Comparison of ENCODE assay signal across 19 cellular contexts in genomic region chr6:34773906-34774305, GRCh38. TPM values are rescaled to one million over a fixed set of nuclear protein-coding genes. Genes with fewer than 3 reads are reported as not detected.
A peak's percentile ranks its signal among the peaks of the same experiment; 100 is the strongest.
DNase-seq lines count a peak whose midpoint lies in the region; ATAC-seq, FAIRE-seq and TF ChIP-seq lines count a peak whose summit lies in the region.
"Had no signal": no experiment of that assay in that cellular context is flagged by ENCODE, and none has a peak within 500 bp of the region (broad histone marks: within the 10 kb centered on the region; RNA-seq: fewer than 3 reads in every experiment).

No MANE protein-coding gene starts in this region.

- no peak overlapping the region for H3K4me3 ChIP-seq in A549
- no peak overlapping the region for H3K4me3 ChIP-seq in ovary
- H3K4me3 ChIP-seq: GM12878, Peyer's patch had no signal

- 91% methylated on average over 4 of the region's 4 CpGs for WGBS in A549 (ENCODE audit: missing lambda C conversion rate)
- 83 to 91% (median 87%) methylated on average over 4 of the region's 4 CpGs for WGBS in ovary, 3 donors

- TF ChIP-seq RAD21 in A549 (conservative IDR thresholded peaks at IDR 0.05 in 1 of 2, IDR thresholded peaks at IDR 0.05 in 1 of 2), result no peak

- intact Hi-C loops in ovary (cut with DNase I), result no loop called here

- H3K27ac Mint-ChIP-seq in activated T-cell treated with anti-CD3 and anti-CD28 coated beads, Interleukin-2, amount 50 U/mL, for 24 hours, result no peak overlapping the region
- H3K27ac Mint-ChIP-seq: CD4-positive, CD25-positive, alpha-beta regulatory T cell had no signal

- no peak overlapping the region for H3K4me3 Mint-ChIP-seq in activated T-cell treated with anti-CD3 and anti-CD28 coated beads, Interleukin-2, amount 50 U/mL, for 24 hours
- H3K4me3 Mint-ChIP-seq: CD4-positive, CD25-positive, alpha-beta regulatory T cell; H9 had no signal

- no peaks in the 10 kb centered on the region for H3K9me3 Mint-ChIP-seq in activated T-cell treated with anti-CD3 and anti-CD28 coated beads, Interleukin-2, amount 50 U/mL, for 24 hours
- H3K9me3 Mint-ChIP-seq: CD4-positive, CD25-positive, alpha-beta regulatory T cell; H9 had no signal

- H3K36me3 ChIP-seq in ovary, result no peaks in the 10 kb centered on the region

- no peaks in the 10 kb centered on the region for H3K27me3 Mint-ChIP-seq in activated T-cell treated with anti-CD3 and anti-CD28 coated beads, Interleukin-2, amount 50 U/mL, for 24 hours
- H3K27me3 Mint-ChIP-seq: CD4-positive, CD25-positive, alpha-beta regulatory T cell had no signal

- CTCF ChIA-PET in A549 (lab: Yijun Ruan, JAX), result interaction anchor here (1.0 to 2.2 kb wide), 2 partner anchors 18 to 366 kb away, joined by 3 to 6 read pairs; partner anchors contain the start of gene BLTP3A

- no peaks in the 10 kb centered on the region for H3K27me3 ChIP-seq in layer of hippocampus (ENCODE audit: control insufficient read depth, insufficient read depth, low read length)
- no peaks in the 10 kb centered on the region for H3K27me3 ChIP-seq in ovary
- H3K27me3 ChIP-seq: Peyer's patch had no signal

- no peak for FAIRE-seq in A549 (lab: Jason Lieb, UNC)
- FAIRE-seq: GM12878 had no signal

- H3K9me3 ChIP-seq in A549, result no peaks in the 10 kb centered on the region
- no peaks in the 10 kb centered on the region for H3K9me3 ChIP-seq in ovary
- H3K9me3 ChIP-seq: Peyer's patch had no signal

- no peak overlapping the region for H3K27ac ChIP-seq in A549
- peak overlapping the region; percentile 18 for H3K27ac ChIP-seq in layer of hippocampus (ENCODE audit: low read depth, low read length)
- no peak overlapping the region for H3K27ac ChIP-seq in ovary
- H3K27ac ChIP-seq: KMS-11 had no signal

- no peak for DNase-seq in A549 (ENCODE audit: low read depth in 1 of 2, low spot score in 1 of 2)
- DNase-seq in MV-4-11 (lab: John Stamatoyannopoulos, UW), result peak; percentile 30
- DNase-seq in pons (ENCODE audit: low spot score), result peak; percentile 52
- no peak for DNase-seq in SIG-M5 (lab: John Stamatoyannopoulos, UW)
- DNase-seq in activated T-cell treated with anti-CD3 and anti-CD28 coated beads, Interleukin-2, amount 50 U/mL, for 24 hours, result no peak
- no peak for DNase-seq in ovary
- no peak for DNase-seq in GM10266 (ENCODE audit: extremely low spot score)
- DNase-seq: CD4-positive, CD25-positive, alpha-beta regulatory T cell; DMS79; H9; NCI-H1048; NCI-H1417 treated with DMSO at 0.1 percent for 48 hours; NCI-H187; NCI-H446; NCI-H526; Peyer's patch had no signal

- POLR2A ChIA-PET in A549 (lab: Yijun Ruan, JAX), result no interaction called here

- H3K4me1 Mint-ChIP-seq in activated T-cell treated with anti-CD3 and anti-CD28 coated beads, Interleukin-2, amount 50 U/mL, for 24 hours (ENCODE audit: low read depth), result peaks cover 22% of the 10 kb centered on the region
- H3K4me1 Mint-ChIP-seq: H9 had no signal

- TF ChIP-seq CTCF in A549 (IDR thresholded peaks at IDR 0.05) (no peak), ovary (IDR thresholded peaks at IDR 0.05) (no peak), GM10266 (IDR thresholded peaks at IDR 0.05; ENCODE audit: control insufficient read depth, insufficient read depth, low read depth, missing control alignments) (no peak)

- H3K36me3 Mint-ChIP-seq in activated T-cell treated with anti-CD3 and anti-CD28 coated beads, Interleukin-2, amount 50 U/mL, for 24 hours (ENCODE audit: low read depth), result peaks cover 84% of the 10 kb centered on the region

- TF ChIP-seq POLR2A in A549 (IDR thresholded peaks at IDR 0.05; ENCODE audit: low read length) (no peak), ovary (IDR thresholded peaks at IDR 0.05) (no peak)

- H3K4me2 ChIP-seq in A549, result no peak overlapping the region
- H3K4me2 ChIP-seq: KMS-11 had no signal

- no peak for ATAC-seq in A549
- ATAC-seq: GM12878 had no signal

- no peaks in the 10 kb centered on the region for H3K4me1 ChIP-seq in A549
- H3K4me1 ChIP-seq in ovary (ENCODE audit: insufficient read depth), result no peaks in the 10 kb centered on the region
- H3K4me1 ChIP-seq: Peyer's patch had no signal

- TF ChIP-seq EP300 in A549 (IDR thresholded peaks at IDR 0.05) (no peak), ovary (IDR thresholded peaks at IDR 0.05) (no peak)

TF ChIP-seq in A549, 52 proteins besides CTCF, POLR2A, EP300 and RAD21:
- TF ChIP-seq MAFK (IDR thresholded peaks at IDR 0.05; ENCODE audit: partially characterized antibody) (peak; percentile 35), PHF8 (IDR thresholded peaks at IDR 0.05; ENCODE audit: borderline replicate concordance, low read depth) (no peak)

RNA-seq across cellular contexts. Expression of gene SNRPC, which starts 16.6 kb away (rescaled TPM):
- 200 and 204 TPM in 2 replicates for polyA plus RNA-seq in A549 (2011; rRNA removed)
- polyA plus RNA-seq in A549 (2012; cell fraction: cytosol; rRNA removed), result 289 and 297 TPM in 2 replicates
- polyA plus RNA-seq in A549 (2012; cell fraction: nucleus; rRNA removed), result 233 and 305 TPM in 2 replicates
- polyA plus RNA-seq in A549 (2017; fragmentation: RNase III; extraction: RNeasy Plus Mini Kit Qiagen cat#74134 plus additional on column Dnase treatment), result 199 to 218 TPM (median 201 TPM) in 3 replicates
- 30.9 and 47.6 TPM in 2 replicates for polyA minus RNA-seq in A549 (2011; rRNA and poly(A)+ RNA removed)
- 10 to 100 TPM; 46.6 to 93.2 (median 57.1) TPM for total RNA-seq in ovary
- 10 to 100 TPM; 79.5 to 94.3 TPM for polyA plus RNA-seq in ovary

RNA-seq across cellular contexts. Expression of gene BLTP3A, which starts 18.0 kb away (rescaled TPM):
- 15.0 and 15.7 TPM in 2 replicates for polyA plus RNA-seq in A549 (2011; rRNA removed)
- polyA plus RNA-seq in A549 (2012; cell fraction: cytosol; rRNA removed), result 3.2 and 4.4 TPM in 2 replicates
- polyA plus RNA-seq in A549 (2012; cell fraction: nucleus; rRNA removed), result 3.2 and 3.4 TPM in 2 replicates
- 4.2 to 4.9 TPM (median 4.3 TPM) in 3 replicates for polyA plus RNA-seq in A549 (2017; fragmentation: RNase III; extraction: RNeasy Plus Mini Kit Qiagen cat#74134 plus additional on column Dnase treatment)
- 35.8 and 38.5 TPM in 2 replicates for polyA minus RNA-seq in A549 (2011; rRNA and poly(A)+ RNA removed)
- 10 to 100 TPM in 2 of 7 donors, 1 to 10 TPM in 5; 6.3 to 18.1 (median 7.5) TPM for total RNA-seq in ovary
- 1 to 10 TPM; 2.7 to 7.5 TPM for polyA plus RNA-seq in ovary

Comparison
In these comparisons a context has a peak if more than half of its experiments do, and no peak if none do; other contexts are left out.
1. DNase-seq: peak in MV-4-11 (single experiment) and pons (single experiment); none in A549 (0 of 2), SIG-M5 (single experiment), activated T-cell treated with anti-CD3 and anti-CD28 coated beads, Interleukin-2, amount 50 U/mL, for 24 hours (single experiment), ovary (0 of 5) and GM10266 (single experiment).